28 cellular contexts compared by ENCODE assay signal in the genomic region with DNA sequence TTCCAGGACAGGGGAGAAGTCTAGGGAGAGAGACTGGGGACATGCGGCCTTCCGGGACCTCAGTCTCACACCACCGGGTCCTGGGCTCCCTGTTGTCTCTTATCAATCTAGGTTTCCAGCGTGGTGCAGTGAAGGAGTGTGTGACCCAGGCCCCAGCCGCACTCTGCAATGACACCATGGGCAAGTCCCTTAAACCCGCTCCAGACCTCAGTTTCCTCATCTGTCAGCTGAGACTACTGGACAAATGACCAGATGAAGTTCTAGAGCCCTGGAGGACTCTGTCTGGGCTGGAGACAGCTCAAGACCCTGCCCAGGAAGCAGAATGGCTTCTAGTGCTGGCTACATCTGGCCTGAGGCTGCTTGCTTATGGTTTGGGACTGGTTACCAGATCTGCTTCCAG.
"Had no signal": no experiment of that assay in that cellular context is flagged by ENCODE, and none has a peak within 500 bp of the region (broad histone marks: within the 10 kb centered on the region; RNA-seq: fewer than 3 reads in every experiment).

No MANE protein-coding gene starts in this region.

- H3K27me3 ChIP-seq: brain microvascular endothelial cell had no signal

- H3K4me3 ChIP-seq: coronary artery, gastrocnemius medialis had no signal

- H3K4me1 Mint-ChIP-seq: activated B cell treated with CpG ODN at 0.5 μM for 24 hours; activated T-helper 17 cell treated with anti-CD3 and anti-CD28 coated beads, Interleukin-2, amount 50 U/mL, for 72 hours; central memory CD8-positive, alpha-beta T cell had no signal

- ATAC-seq: activated CD4-positive, CD25-positive, alpha-beta regulatory T cell treated with anti-CD3 and anti-CD28 coated beads, Interleukin-2, amount 50 U/mL, for 24 hours; activated CD8-positive, alpha-beta T cell treated with anti-CD3 and anti-CD28 coated beads, Interleukin-2, amount 10 ng/mL, durations not matched to agents 7 days and 5 days; activated T-cell treated with anti-CD3 and anti-CD28 coated beads, Interleukin-2, amount 50 U/mL, for 4 hours; activated T-helper 17 cell treated with anti-CD3 and anti-CD28 coated beads, Interleukin-2, amount 50 U/mL, for 72 hours; esophagus mucosa; foreskin keratinocyte; T-helper 17 cell had no signal

- H3K36me3 Mint-ChIP-seq: activated CD4-positive, alpha-beta memory T cell treated with anti-CD3 and anti-CD28 coated beads for 36 hours; activated naive CD8-positive, alpha-beta T cell had no signal

- H3K27ac Mint-ChIP-seq: activated B cell treated with CpG ODN at 0.5 μM for 24 hours; activated CD4-positive, alpha-beta memory T cell treated with anti-CD3 and anti-CD28 coated beads for 36 hours; activated CD8-positive, alpha-beta T cell treated with anti-CD3 and anti-CD28 coated beads, Interleukin-2, amount 10 ng/mL, durations not matched to agents 7 days and 5 days; activated naive CD8-positive, alpha-beta T cell; activated T-helper 17 cell treated with anti-CD3 and anti-CD28 coated beads, Interleukin-2, amount 50 U/mL, for 72 hours; T-helper 17 cell; T-helper 2 cell treated with Interferon-gamma antibody and Interleukin-4, amounts not matched to agents 5 μg/mL and 100 μg/mL, for 36 hours had no signal

- H3K36me3 ChIP-seq: brain microvascular endothelial cell, gastrocnemius medialis, WERI-Rb-1 had no signal

- DNase-seq: activated B cell treated with CpG ODN at 0.5 μM for 24 hours; activated CD4-positive, alpha-beta memory T cell treated with anti-CD3 and anti-CD28 coated beads for 36 hours; activated CD4-positive, alpha-beta T cell treated with anti-CD3 and anti-CD28 coated beads for 48 hours; activated CD4-positive, alpha-beta T cell treated with anti-CD3 and anti-CD28 coated beads, Interleukin-2, amount 50 U/mL, for 1 hour; activated CD8-positive, alpha-beta T cell treated with anti-CD3 and anti-CD28 coated beads, Interleukin-2, amount 10 ng/mL, durations not matched to agents 7 days and 5 days; activated effector memory CD4-positive, alpha-beta T cell treated with Interleukin-2 at 50 U/mL for 16 hours; activated gamma-delta T cell treated with Interleukin-2 at 50 U/mL for 16 hours; activated naive CD4-positive, alpha-beta T cell treated with anti-CD3 and anti-CD28 coated beads, Interleukin-2, amount 50 U/mL, for 16 hours; activated naive CD4-positive, alpha-beta T cell treated with Interleukin-2 at 50 U/mL for 16 hours; activated T-cell treated with anti-CD3 and anti-CD28 coated beads, Interleukin-2, amount 50 U/mL, for 4 hours; amniotic stem cell; anterior cingulate cortex; brain microvascular endothelial cell; dermis blood vessel endothelial cell; effector CD8-positive, alpha-beta T cell; foreskin keratinocyte; T-helper 1 cell; T-helper 17 cell; T1000 had no signal

- H3K27me3 Mint-ChIP-seq: activated CD4-positive, alpha-beta memory T cell treated with anti-CD3 and anti-CD28 coated beads for 36 hours; activated naive CD8-positive, alpha-beta T cell had no signal

- H3K27ac ChIP-seq: brain microvascular endothelial cell, coronary artery, foreskin keratinocyte, WERI-Rb-1 had no signal

- H3K9me3 ChIP-seq: gastrocnemius medialis had no signal

- H3K4me3 Mint-ChIP-seq: activated B cell treated with CpG ODN at 0.5 μM for 24 hours; activated CD4-positive, alpha-beta memory T cell treated with anti-CD3 and anti-CD28 coated beads for 36 hours; activated CD8-positive, alpha-beta T cell treated with anti-CD3 and anti-CD28 coated beads, Interleukin-2, amount 10 ng/mL, durations not matched to agents 7 days and 5 days; activated naive CD8-positive, alpha-beta T cell; activated T-cell treated with anti-CD3 and anti-CD28 coated beads, Interleukin-2, amount 50 U/mL, for 4 hours; activated T-helper 17 cell treated with anti-CD3 and anti-CD28 coated beads, Interleukin-2, amount 50 U/mL, for 72 hours; central memory CD8-positive, alpha-beta T cell; T-helper 17 cell; T-helper 2 cell treated with Interferon-gamma antibody and Interleukin-4, amounts not matched to agents 5 μg/mL and 100 μg/mL, for 36 hours had no signal

- H3K9me3 Mint-ChIP-seq: activated B cell treated with CpG ODN at 0.5 μM for 24 hours; activated CD4-positive, alpha-beta memory T cell treated with anti-CD3 and anti-CD28 coated beads for 36 hours; activated T-cell treated with anti-CD3 and anti-CD28 coated beads, Interleukin-2, amount 50 U/mL, for 4 hours; activated T-helper 17 cell treated with anti-CD3 and anti-CD28 coated beads, Interleukin-2, amount 50 U/mL, for 72 hours; central memory CD8-positive, alpha-beta T cell; T-helper 2 cell treated with Interferon-gamma antibody and Interleukin-4, amounts not matched to agents 5 μg/mL and 100 μg/mL, for 36 hours had no signal
